In genomic region chr4:86965019-86965976, GRCh38 we compare ENCODE assay signal across 11 cellular contexts. TPM values are rescaled to one million over a fixed set of nuclear protein-coding genes. Genes with fewer than 3 reads are reported as not detected.
DNase-seq lines count a peak whose midpoint lies in the region; ATAC-seq, FAIRE-seq and TF ChIP-seq lines count a peak whose summit lies in the region.
"Had no signal": no experiment of that assay in that cellular context is flagged by ENCODE, and none has a peak within 500 bp of the region (broad histone marks: within the 10 kb centered on the region; RNA-seq: fewer than 3 reads in every experiment).

No MANE protein-coding gene starts in this region.

- H3K9me3 ChIP-seq in astrocyte (ENCODE audit: insufficient read depth, low read depth, low read length), result no peaks in the 10 kb centered on the region
- no peaks in the 10 kb centered on the region for H3K9me3 ChIP-seq in ascending aorta
- no peaks in the 10 kb centered on the region for H3K9me3 ChIP-seq in osteoblast (ENCODE audit: low read depth, low read length)

- H3K9ac ChIP-seq in astrocyte (ENCODE audit: low read length), result no peak overlapping the region

- DNase-seq in astrocyte (ENCODE audit: low read depth) (no peak), ascending aorta (ENCODE audit: low spot score in 2 of 2) (no peak), amygdala (lab: John Stamatoyannopoulos, UW) (no peak), SHP77 (lab: John Stamatoyannopoulos, UW) (no peak), osteoblast (ENCODE audit: insufficient read length, low spot score, missing footprints) (no peak)
- DNase-seq: DMS79, immature natural killer cell, NCI-H510A treated with DMSO at 0.1 percent for 48 hours had no signal

- H3K36me3 Mint-ChIP-seq in astrocyte (ENCODE audit: low read depth, unreplicated experiment), result peaks cover 1% of the 10 kb centered on the region
- H3K36me3 Mint-ChIP-seq: immature natural killer cell had no signal

- H3K79me2 ChIP-seq in astrocyte (ENCODE audit: insufficient read depth, low read length), result no peaks in the 10 kb centered on the region
- no peaks in the 10 kb centered on the region for H3K79me2 ChIP-seq in osteoblast (ENCODE audit: insufficient read depth, low read length)

- H4K20me1 ChIP-seq in astrocyte (ENCODE audit: insufficient read depth, low read length) (no peaks in the 10 kb centered on the region), osteoblast (ENCODE audit: insufficient read depth, low read length) (no peaks in the 10 kb centered on the region)

- H3K4me3 ChIP-seq in astrocyte (ENCODE audit: insufficient read depth, low read depth, low read length), result no peak overlapping the region
- H3K4me3 ChIP-seq in ascending aorta, result no peak overlapping the region
- H3K4me3 ChIP-seq in osteoblast (ENCODE audit: insufficient read depth, low read length), result no peak overlapping the region

- no peak for FAIRE-seq in astrocyte (lab: Jason Lieb, UNC)

- ATAC-seq in GM18499 (IDR thresholded peaks at IDR 0.05; ENCODE audit: insufficient read depth, unreplicated experiment) (peak; percentile 42), GM21381 (IDR thresholded peaks at IDR 0.05; ENCODE audit: unreplicated experiment) (peak; percentile 43), HG03095 (IDR thresholded peaks at IDR 0.05; ENCODE audit: unreplicated experiment) (peak; percentile 50)

- H3K36me3 ChIP-seq in astrocyte (ENCODE audit: insufficient read depth, low read length) (no peaks in the 10 kb centered on the region), ascending aorta (no peaks in the 10 kb centered on the region), osteoblast (ENCODE audit: insufficient read depth, low read length) (no peaks in the 10 kb centered on the region)

- H3K27me3 Mint-ChIP-seq in astrocyte (ENCODE audit: low read depth, unreplicated experiment), result no peaks in the 10 kb centered on the region

- TF ChIP-seq CTCF in astrocyte (IDR thresholded peaks at IDR 0.05; ENCODE audit: insufficient read depth, low read depth, low read length), result no peak
- TF ChIP-seq CTCF in ascending aorta (IDR thresholded peaks at IDR 0.05), result no peak
- no peak for TF ChIP-seq CTCF in osteoblast (IDR thresholded peaks at IDR 0.05; ENCODE audit: extremely low read depth, low read depth, low read length)

- H3K27me3 ChIP-seq in astrocyte (ENCODE audit: insufficient read depth, low read length) (no peaks in the 10 kb centered on the region), ascending aorta (no peaks in the 10 kb centered on the region), osteoblast (ENCODE audit: insufficient read depth, low read length) (no peaks in the 10 kb centered on the region)

- H3K4me3 Mint-ChIP-seq in astrocyte (ENCODE audit: unreplicated experiment), result peak overlapping the region; percentile 20
- H3K4me3 Mint-ChIP-seq: immature natural killer cell had no signal

- intact Hi-C loops in ascending aorta (cut with DNase I), result no loop called here

- no peaks in the 10 kb centered on the region for H3K9me3 Mint-ChIP-seq in astrocyte (ENCODE audit: unreplicated experiment)
- H3K9me3 Mint-ChIP-seq: immature natural killer cell had no signal

- H3K4me1 Mint-ChIP-seq in astrocyte (ENCODE audit: low read depth, unreplicated experiment), result peaks cover 22% of the 10 kb centered on the region

- H2AFZ ChIP-seq in astrocyte (ENCODE audit: low read depth, low read length), result no peak overlapping the region
- no peak overlapping the region for H2AFZ ChIP-seq in osteoblast (ENCODE audit: low read length)

- H3K27ac ChIP-seq in astrocyte (ENCODE audit: low read depth, low read length) (no peak overlapping the region), ascending aorta (no peak overlapping the region), osteoblast (ENCODE audit: low read depth, low read length) (no peak overlapping the region)

- no peak overlapping the region for H3K27ac Mint-ChIP-seq in astrocyte (ENCODE audit: unreplicated experiment)
- H3K27ac Mint-ChIP-seq: immature natural killer cell had no signal

- H3K4me2 ChIP-seq in astrocyte (ENCODE audit: low read length) (no peak overlapping the region), osteoblast (ENCODE audit: insufficient read depth, low read length) (no peak overlapping the region)

- H3K4me1 ChIP-seq in astrocyte (ENCODE audit: insufficient read depth, low read length) (peaks cover 3% of the 10 kb centered on the region), ascending aorta (peaks cover 2 to 12% of the 10 kb centered on the region in 2 donors), osteoblast (ENCODE audit: insufficient read depth, low read length) (peaks cover 6% of the 10 kb centered on the region)

RNA-seq across cellular contexts. Expression of gene AFF1, which starts 30.5 kb away (rescaled TPM):
- total RNA-seq in astrocyte (55.3 and 58.2 TPM in 2 replicates), ascending aorta (112 TPM), osteoblast (19.5 and 22.7 TPM in 2 replicates)
